ENCODE assay signal across 8 cellular contexts in genomic region chr17:40317345-40317873, GRCh38. TPM values are rescaled to one million over a fixed set of nuclear protein-coding genes. Genes with fewer than 3 reads are reported as not detected.
DNase-seq lines count a peak whose midpoint lies in the region; ATAC-seq, FAIRE-seq and TF ChIP-seq lines count a peak whose summit lies in the region.

No MANE protein-coding gene starts in this region.

- H3K27me3 ChIP-seq in WERI-Rb-1 (ENCODE audit: insufficient read depth, low read depth, severe bottlenecking) (no peaks in the 10 kb centered on the region), endothelial cell of umbilical vein (ENCODE audit: control insufficient read depth in 2 of 2, insufficient read depth in 2 of 2, low read length in 2 of 2) (no peaks in the 10 kb centered on the region), mucosa of rectum (ENCODE audit: control insufficient read depth in 2 of 2, insufficient read depth in 2 of 2, low read length in 2 of 2) (no peaks in the 10 kb centered on the region), aorta (ENCODE audit: control insufficient read depth in 1 of 2, insufficient read depth in 2 of 2, low read length in 1 of 2) (no peaks in the 10 kb centered on the region)

- H3K4me3 Mint-ChIP-seq in IgD-negative memory B cell: peak overlapping the region; percentile 95 to 97 (median 95)

- peaks cover 1% of the 10 kb centered on the region for H3K36me3 Mint-ChIP-seq in IgD-negative memory B cell

- peaks cover 34 to 43% (median 36%) of the 10 kb centered on the region in 3 donors for H3K4me1 Mint-ChIP-seq in IgD-negative memory B cell

- intact Hi-C loops in endothelial cell of umbilical vein (cut with micrococcal nuclease): no loop called here
- intact Hi-C loops in aorta (cut with DNase I): no loop called here

- H3K4me1 ChIP-seq in endothelial cell of umbilical vein (ENCODE audit: control insufficient read depth, extremely low read depth, insufficient read depth, low read length) (peaks cover 72% of the 10 kb centered on the region), mucosa of rectum (ENCODE audit: control insufficient read depth in 2 of 2, insufficient read depth in 2 of 2, low read length in 2 of 2) (peaks cover 50 to 69% of the 10 kb centered on the region in 2 donors), aorta (ENCODE audit: control insufficient read depth in 1 of 2, insufficient read depth in 2 of 2, low read length in 2 of 2) (peaks cover 2 to 9% of the 10 kb centered on the region in 2 donors)

- POLR2A ChIA-PET in endothelial cell of umbilical vein (lab: Charles Lee): interaction anchor here (0.6 to 1.5 kb wide), 5 partner anchors 8 to 1371 kb away, joined by 3 to 6 read pairs (median 4); no protein-coding TSS in a partner anchor

- H3K9me3 ChIP-seq in WERI-Rb-1 (ENCODE audit: severe bottlenecking): no peaks in the 10 kb centered on the region
- H3K9me3 ChIP-seq in endothelial cell of umbilical vein (replicated peaks; ENCODE audit: control insufficient read depth, insufficient read depth, low read length): no peaks in the 10 kb centered on the region
- H3K9me3 ChIP-seq in mucosa of rectum (ENCODE audit: control insufficient read depth in 2 of 2, low read length in 2 of 2): no peaks in the 10 kb centered on the region
- H3K9me3 ChIP-seq in aorta (ENCODE audit: control insufficient read depth, low read length): no peaks in the 10 kb centered on the region

- no peaks in the 10 kb centered on the region for H4K20me1 ChIP-seq in endothelial cell of umbilical vein (replicated peaks; ENCODE audit: control insufficient read depth, extremely low read depth, insufficient read depth, low read length)

- ATAC-seq in aorta (ENCODE audit: low FRiP score) (peak; percentile 16), HG02973 (IDR thresholded peaks at IDR 0.05; ENCODE audit: unreplicated experiment) (no peak), HG02938 (IDR thresholded peaks at IDR 0.05; ENCODE audit: unreplicated experiment) (no peak)

- H3K27ac ChIP-seq in WERI-Rb-1 (peak overlapping the region; percentile 85), endothelial cell of umbilical vein (ENCODE audit: insufficient read depth, low read depth, low read length) (peak overlapping the region; percentile 82), mucosa of rectum (ENCODE audit: low read depth in 2 of 2, low read length in 2 of 2) (peak overlapping the region; percentile 64 to 86), aorta (ENCODE audit: low read depth in 1 of 2, low read length in 2 of 2) (peak overlapping the region in 1 of 2 donors; percentile 82)

- H3K4me2 ChIP-seq in endothelial cell of umbilical vein (ENCODE audit: insufficient read depth, low read length): peak overlapping the region; percentile 88

- H3K4me3 ChIP-seq in WERI-Rb-1 (ENCODE audit: low read depth, low read length) (peak overlapping the region; percentile 85), endothelial cell of umbilical vein (replicated peaks in 1 of 3; ENCODE audit: insufficient read depth in 1 of 3, low read depth in 1 of 3, low read length in 3 of 3) (peak overlapping the region in 2 of 3 experiments; percentile 55 to 63), mucosa of rectum (ENCODE audit: low read length in 2 of 2) (peak overlapping the region; percentile 74 to 84), aorta (ENCODE audit: low read length in 2 of 2) (peak overlapping the region; percentile 10 to 23)

- TF ChIP-seq POLR2A in endothelial cell of umbilical vein (IDR thresholded peaks at IDR 0.05; ENCODE audit: low read depth, low read length): no peak

- TF ChIP-seq CTCF in WERI-Rb-1 (IDR thresholded peaks at IDR 0.05; ENCODE audit: low read depth, low read length) (peak; percentile 79), endothelial cell of umbilical vein (IDR thresholded peaks at IDR 0.05; ENCODE audit: extremely low read depth in 1 of 2, insufficient read depth in 1 of 2, low read depth in 1 of 2, low read length in 2 of 2) (peak; percentile 47 to 70)

- H3K9me1 ChIP-seq in endothelial cell of umbilical vein (replicated peaks; ENCODE audit: control insufficient read depth, extremely low read depth, insufficient read depth, low read length): no peaks in the 10 kb centered on the region

- dilution Hi-C loops in endothelial cell of umbilical vein (cut with MboI; ENCODE audit: extremely low pct_ligation_motif_present, low sequenced_read_pairs): no loop called here

- H3K27ac Mint-ChIP-seq in IgD-negative memory B cell: peak overlapping the region; percentile 92 to 100 (median 99)

- H2AFZ ChIP-seq in endothelial cell of umbilical vein (ENCODE audit: low read depth, low read length): no peak overlapping the region

- CTCF ChIA-PET in endothelial cell of umbilical vein (lab: Charles Lee): interaction anchor here (0.6 to 6.9 kb wide), 13 partner anchors 8 to 216 kb away, joined by 3 to 109 read pairs (median 5); partner anchors contain the start of gene RARA

- TSS peak; percentile 71 for BruUV-seq in endothelial cell of umbilical vein (replicated peaks; lab: Mats Ljungman, UMichigan)

- H3K9ac ChIP-seq in endothelial cell of umbilical vein (replicated peaks; ENCODE audit: extremely low read depth, insufficient read depth, low read length): peak overlapping the region; percentile 73
- peak overlapping the region; percentile 65 to 80 for H3K9ac ChIP-seq in mucosa of rectum (ENCODE audit: low read depth in 1 of 2, low read length in 2 of 2)

- peaks cover 43% of the 10 kb centered on the region for H3K79me2 ChIP-seq in endothelial cell of umbilical vein (ENCODE audit: control insufficient read depth, insufficient read depth, low read length)

- H3K27me3 Mint-ChIP-seq in IgD-negative memory B cell: peaks cover 5% of the 10 kb centered on the region

- H3K9me3 Mint-ChIP-seq in IgD-negative memory B cell: peaks cover 0 to under 1% (median 0%) of the 10 kb centered on the region in 3 donors

- DNase-seq in DMS79 treated with DMSO at 0.1 percent for 48 hours (lab: John Stamatoyannopoulos, UW) (peak; percentile 50), WERI-Rb-1 (peak; percentile 89), endothelial cell of umbilical vein (ENCODE audit: low read depth, low spot score) (peak; percentile 76), aorta (peak in 1 of 2 donors; percentile 72)

- H3K36me3 ChIP-seq in WERI-Rb-1 (no peaks in the 10 kb centered on the region), endothelial cell of umbilical vein (ENCODE audit: control insufficient read depth in 2 of 2, extremely low read depth in 1 of 2, insufficient read depth in 2 of 2, low read length in 2 of 2) (no peaks in the 10 kb centered on the region), mucosa of rectum (ENCODE audit: control insufficient read depth in 2 of 2, insufficient read depth in 2 of 2, low read length in 2 of 2) (no peaks in the 10 kb centered on the region), aorta (ENCODE audit: control insufficient read depth in 1 of 2, insufficient read depth in 2 of 2, low read length in 1 of 2) (no peaks in the 10 kb centered on the region)

- 5 to 7% methylated on average over 6 of the region's 6 CpGs for WGBS in aorta, 2 donors

- no peak for FAIRE-seq in endothelial cell of umbilical vein (lab: Jason Lieb, UNC)

TF ChIP-seq in endothelial cell of umbilical vein, 7 proteins besides CTCF, POLR2A, EP300 and RAD21:
- TF ChIP-seq FOS (IDR thresholded peaks at IDR 0.05; ENCODE audit: borderline replicate concordance, insufficient read depth, low read length) (peak; percentile 13), GATA2 (IDR thresholded peaks at IDR 0.05; ENCODE audit: insufficient read depth, insufficient read length, low read depth, low read length) (no peak), JUN (IDR thresholded peaks at IDR 0.05; ENCODE audit: borderline replicate concordance, insufficient read depth, insufficient read length, low read depth) (no peak), POLR2AphosphoS5 (IDR thresholded peaks at IDR 0.05; ENCODE audit: insufficient read depth, low read depth, low read length) (no peak)

RNA-seq across cellular contexts. Expression of gene RARA, which starts 8.4 kb away (rescaled TPM):
- 13.7 TPM for polyA plus RNA-seq in IgD-negative memory B cell
- total RNA-seq in endothelial cell of umbilical vein: 37.8 and 43.4 TPM in 2 replicates
- polyA plus RNA-seq in endothelial cell of umbilical vein: 11.2 and 11.9 TPM in 2 replicates
- 11.3 and 13.6 TPM in 2 replicates for polyA plus RNA-seq in endothelial cell of umbilical vein (2011; cell fraction: cytosol; rRNA removed)
- 9.9 and 12.3 TPM in 2 replicates for polyA plus RNA-seq in endothelial cell of umbilical vein (2011; cell fraction: nucleus; rRNA removed)
- polyA plus RNA-seq in endothelial cell of umbilical vein (2012): 27.6 and 34.9 TPM in 2 replicates
- polyA minus RNA-seq in endothelial cell of umbilical vein: 11.6 and 20.5 TPM in 2 replicates
- polyA minus RNA-seq in endothelial cell of umbilical vein (2011; cell fraction: cytosol; rRNA and poly(A)+ RNA removed): 6.7 TPM
- 8.0 and 10.0 TPM in 2 replicates for polyA minus RNA-seq in endothelial cell of umbilical vein (2011; cell fraction: nucleus; rRNA and poly(A)+ RNA removed)
- 10 to 100 TPM; 52.7 to 88.3 TPM for total RNA-seq in aorta
- polyA plus RNA-seq in aorta: 10 to 100 TPM; 10.6 to 25.6 TPM

RNA-seq across cellular contexts. Expression of gene CDC6, which starts 29.7 kb away (rescaled TPM):
- polyA plus RNA-seq in IgD-negative memory B cell (0.93 TPM), endothelial cell of umbilical vein (13.4 and 15.5 TPM in 2 replicates), aorta (1 to 10 TPM in 1 of 2 donors, under 1 TPM in 1; 0.38 to 1.6 TPM)
- total RNA-seq in endothelial cell of umbilical vein (49.9 and 55.2 TPM in 2 replicates), aorta (1 to 10 TPM; 1.7 to 2.5 TPM)
- polyA plus RNA-seq in endothelial cell of umbilical vein (2011; cell fraction: cytosol; rRNA removed): 25.1 and 29.1 TPM in 2 replicates
- polyA plus RNA-seq in endothelial cell of umbilical vein (2011; cell fraction: nucleus; rRNA removed): 31.9 and 52.5 TPM in 2 replicates
- polyA plus RNA-seq in endothelial cell of umbilical vein (2012): 18.0 and 33.6 TPM in 2 replicates
- 17.1 and 22.1 TPM in 2 replicates for polyA minus RNA-seq in endothelial cell of umbilical vein
- polyA minus RNA-seq in endothelial cell of umbilical vein (2011; cell fraction: cytosol; rRNA and poly(A)+ RNA removed): 40.0 TPM
- 31.5 and 42.2 TPM in 2 replicates for polyA minus RNA-seq in endothelial cell of umbilical vein (2011; cell fraction: nucleus; rRNA and poly(A)+ RNA removed)

RNA-seq across cellular contexts. Expression of gene GJD3, which starts 47.1 kb away (rescaled TPM):
- polyA plus RNA-seq in IgD-negative memory B cell (not detected), endothelial cell of umbilical vein (0.10 TPM in 1 of 2 replicates, not detected in the other), aorta (not detected)
- total RNA-seq in endothelial cell of umbilical vein (0.39 and 0.40 TPM in 2 replicates), aorta (1 to 10 TPM; 1.8 to 2.2 TPM)
- polyA plus RNA-seq in endothelial cell of umbilical vein (2011; cell fraction: cytosol; rRNA removed): not detected in 2 replicates
- polyA plus RNA-seq in endothelial cell of umbilical vein (2011; cell fraction: nucleus; rRNA removed): not detected in 2 replicates
- polyA plus RNA-seq in endothelial cell of umbilical vein (2012): not detected in 2 replicates
- polyA minus RNA-seq in endothelial cell of umbilical vein: not detected in 2 replicates
- not detected for polyA minus RNA-seq in endothelial cell of umbilical vein (2011; cell fraction: cytosol; rRNA and poly(A)+ RNA removed)
- not detected in 2 replicates for polyA minus RNA-seq in endothelial cell of umbilical vein (2011; cell fraction: nucleus; rRNA and poly(A)+ RNA removed)

Comparison
In these comparisons a context has a peak if more than half of its experiments do, and no peak if none do; other contexts are left out.
1. H3K4me3 ChIP-seq: peak in every context shown above with its lines; median percentile 85 in WERI-Rb-1; 79 in mucosa of rectum; 59 in endothelial cell of umbilical vein; 16 in aorta.